17 cellular contexts compared by ENCODE assay signal in the genomic region with DNA sequence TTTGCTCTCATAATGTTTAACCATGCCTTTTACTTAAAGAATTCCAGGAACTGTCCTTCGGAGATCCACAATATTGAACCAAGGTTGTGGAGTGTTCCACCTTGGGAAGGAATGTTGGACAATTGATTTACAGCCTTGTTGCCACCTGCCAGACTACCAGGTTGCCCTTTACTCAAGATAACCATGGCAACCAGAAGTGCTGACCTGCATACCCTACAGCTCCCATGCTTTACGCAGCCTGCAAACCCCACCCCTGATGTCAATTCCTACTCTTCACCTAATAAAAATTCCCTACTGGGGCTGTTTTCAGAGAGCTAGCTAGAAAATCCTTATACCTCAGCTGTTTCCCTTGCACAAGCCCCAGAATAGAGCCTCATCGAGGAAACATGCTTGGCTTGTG.
"Had no signal": no experiment of that assay in that cellular context is flagged by ENCODE, and none has a peak within 500 bp of the region (broad histone marks: within the 10 kb centered on the region; RNA-seq: fewer than 3 reads in every experiment).

No MANE protein-coding gene starts in this region.

- H3K36me3 ChIP-seq: brain microvascular endothelial cell, left lung, neural progenitor cell, ovary had no signal

- H3K27me3 Mint-ChIP-seq: dendritic cell treated with granulocyte-macrophage colony-stimulating factor and Interleukin-4, amounts not matched to agents 40 ng/mL and 50 ng/mL, for 4 days; stimulated activated naive CD8-positive, alpha-beta T cell treated with anti-CD3 and anti-CD28 coated beads, Interleukin-15, amount 100 ng/mL, for 72 hours had no signal

- H3K4me1 Mint-ChIP-seq: memory B cell; stimulated activated naive CD8-positive, alpha-beta T cell treated with anti-CD3 and anti-CD28 coated beads, Interleukin-15, amount 100 ng/mL, for 72 hours had no signal

- DNase-seq: activated CD4-positive, alpha-beta T cell treated with anti-CD3 and anti-CD28 coated beads, Interleukin-2, amount 50 U/mL, for 1 hour; activated CD4-positive, CD25-positive, alpha-beta regulatory T cell; activated naive CD4-positive, alpha-beta T cell treated with anti-CD3 and anti-CD28 coated beads, Interleukin-2, amount 50 U/mL, for 16 hours; amygdala; brain microvascular endothelial cell; erythroblast; left lung; ovary; retina; stimulated activated CD4-positive, alpha-beta T cell treated with anti-CD3 and anti-CD28 coated beads, Interleukin-4, amount 100 ng/mL, for 4 hours; stimulated activated naive CD8-positive, alpha-beta T cell treated with anti-CD3 and anti-CD28 coated beads, Interleukin-15, amount 100 ng/mL, for 72 hours; T-helper 2 cell; testis had no signal

- H3K27ac ChIP-seq: brain microvascular endothelial cell, left lung, neural progenitor cell, ovary, testis had no signal

- H3K4me3 ChIP-seq: left lung, neural progenitor cell, ovary, testis had no signal

- H2AFZ ChIP-seq: neural progenitor cell had no signal

- H3K27ac Mint-ChIP-seq: activated T-helper 2 cell treated with anti-CD3 and anti-CD28 coated beads, Interferon-gamma antibody, Interleukin-2, Interleukin-4, amounts not matched to agents 10 μg/mL and 5 μg/mL and 100 μg/mL, durations not matched to agents 14 hours and 24 hours and 36 hours; dendritic cell treated with granulocyte-macrophage colony-stimulating factor and Interleukin-4, amounts not matched to agents 40 ng/mL and 50 ng/mL, for 4 days; memory B cell; neural progenitor cell had no signal

- H3K36me3 Mint-ChIP-seq: memory B cell, neural progenitor cell had no signal

- H3K4me2 ChIP-seq: neural progenitor cell had no signal

- H3K4me3 Mint-ChIP-seq: dendritic cell treated with granulocyte-macrophage colony-stimulating factor and Interleukin-4, amounts not matched to agents 40 ng/mL and 50 ng/mL, for 4 days; memory B cell; neural progenitor cell; stimulated activated naive CD8-positive, alpha-beta T cell treated with anti-CD3 and anti-CD28 coated beads, Interleukin-15, amount 100 ng/mL, for 72 hours had no signal

- H3K4me1 ChIP-seq: left lung, neural progenitor cell, testis had no signal

- H3K9me3 ChIP-seq: ovary, testis had no signal

- H3K27me3 ChIP-seq: brain microvascular endothelial cell, left lung, neural progenitor cell, ovary, testis had no signal
